Comparison of ENCODE assay signal across 8 cellular contexts in the genomic region with DNA sequence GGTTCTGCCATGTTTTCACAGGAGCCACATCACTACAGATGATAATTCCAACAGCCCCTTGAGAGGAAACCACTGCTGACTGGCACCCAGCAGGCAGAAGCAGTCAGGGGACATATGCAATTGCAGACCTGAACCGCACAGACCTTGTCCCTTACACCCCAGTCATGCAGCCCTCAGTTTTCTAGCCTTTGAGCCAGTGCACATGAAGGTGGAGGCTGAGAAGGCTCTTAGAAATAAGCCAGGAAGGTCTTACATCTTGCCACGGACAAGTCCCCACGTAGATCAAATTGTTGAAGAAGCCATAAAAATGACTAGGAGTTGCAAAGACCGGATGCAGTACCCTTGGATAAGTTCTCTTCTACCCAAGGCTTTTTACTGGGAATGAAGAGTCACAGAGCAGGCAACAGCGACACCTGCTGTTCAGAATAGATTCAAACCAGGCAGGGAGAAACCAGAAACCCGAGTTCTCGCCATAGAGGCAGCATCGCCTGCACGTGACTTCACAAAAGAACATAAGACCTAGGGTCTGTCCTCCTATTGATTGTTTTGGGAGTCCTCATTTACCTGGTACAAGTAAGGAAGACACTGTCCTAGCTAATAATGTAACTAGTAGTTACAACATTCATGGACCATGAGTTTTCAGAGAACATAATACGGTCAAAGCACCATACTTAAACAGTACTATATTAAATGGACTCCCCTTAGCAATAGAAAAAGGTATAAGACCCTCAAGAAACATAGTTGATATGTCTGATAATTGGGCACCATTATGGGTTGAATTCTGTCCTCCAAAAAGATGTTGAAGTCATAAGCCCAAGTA.
DNase-seq lines count a peak whose midpoint lies in the region; ATAC-seq and TF ChIP-seq lines count a peak whose summit lies in the region.

No MANE protein-coding gene starts in this region.

- H3K4me1 ChIP-seq in iPS DF 6.9 (ENCODE audit: control insufficient read depth, insufficient read depth, low read length), result peaks cover 2% of the 10 kb centered on the region

- DNase-seq in COR-L47 (lab: John Stamatoyannopoulos, UW), result peak; percentile 65
- DNase-seq in NCI-H1417 treated with DMSO at 0.1 percent for 48 hours (lab: John Stamatoyannopoulos, UW), result peak; percentile 52
- DNase-seq in T-helper 2 cell, result peak in 4 of 5 experiments; percentile 13 to 48 (median 23)
- DNase-seq in astrocyte of the spinal cord (ENCODE audit: low read depth, low spot score), result peak; percentile 75
- DNase-seq in iPS DF 6.9 (ENCODE audit: low read depth, low spot score), result peak; percentile 81
- peak; percentile 49 for DNase-seq in stimulated activated CD4-positive, alpha-beta T cell treated with anti-CD3 and anti-CD28 coated beads, Interleukin-12 subunit alpha, Interleukin-12 subunit beta, amount 100 ng/mL, for 4 hours

- no peak overlapping the region for H3K4me3 ChIP-seq in astrocyte of the spinal cord (ENCODE audit: low read depth, low read length)
- H3K4me3 ChIP-seq in iPS DF 6.9 (ENCODE audit: low read length), result no peak overlapping the region

- ATAC-seq in GM21825 (IDR thresholded peaks at IDR 0.05; ENCODE audit: unreplicated experiment) (peak; percentile 63), GM18520 (IDR thresholded peaks at IDR 0.05; ENCODE audit: unreplicated experiment) (no peak)

- H3K9me3 ChIP-seq in iPS DF 6.9 (ENCODE audit: control insufficient read depth, insufficient read depth, low read length), result no peaks in the 10 kb centered on the region

- H3K27ac ChIP-seq in iPS DF 6.9 (ENCODE audit: low read length), result no peak overlapping the region

- in situ Hi-C loops in astrocyte of the spinal cord (cut with HindIII; ENCODE audit: low sequenced_read_pairs), result no loop called here

- no CpG with 5 or more reads among the region's 10 CpGs for WGBS in iPS DF 6.9 (ENCODE audit: insufficient coverage, insufficient read length)

- no peaks in the 10 kb centered on the region for H3K36me3 ChIP-seq in iPS DF 6.9 (ENCODE audit: control insufficient read depth, insufficient read depth, low read length)

- H3K27me3 ChIP-seq in iPS DF 6.9 (ENCODE audit: control insufficient read depth, insufficient read depth, low read length), result no peaks in the 10 kb centered on the region

- peak; percentile 79 for TF ChIP-seq CTCF in astrocyte of the spinal cord (IDR thresholded peaks at IDR 0.05; ENCODE audit: low read depth, low read length)

Comparison
In these comparisons a context has a peak if more than half of its experiments do, and no peak if none do; other contexts are left out.
1. DNase-seq: peak in every context shown above with its lines; median percentile 81 in iPS DF 6.9; 75 in astrocyte of the spinal cord; 65 in COR-L47; 52 in NCI-H1417 treated with DMSO at 0.1 percent for 48 hours; 49 in stimulated activated CD4-positive, alpha-beta T cell treated with anti-CD3 and anti-CD28 coated beads, Interleukin-12 subunit alpha, Interleukin-12 subunit beta, amount 100 ng/mL, for 4 hours; 23 in T-helper 2 cell.